8 cellular contexts compared by ENCODE assay signal in genomic region chr1:7667625-7668218, GRCh38.
DNase-seq lines count a peak whose midpoint lies in the region; ATAC-seq and TF ChIP-seq lines count a peak whose summit lies in the region.

No MANE protein-coding gene starts in this region.

- H4K20me1 ChIP-seq in Karpas-422 (ENCODE audit: insufficient read depth, low read depth, low read length) = no peaks in the 10 kb centered on the region; the same call in 1 of the 2 replicates

- no peak overlapping the region for H3K9ac ChIP-seq in Karpas-422 (ENCODE audit: low read length)

- H3K4me1 ChIP-seq in Karpas-422 (ENCODE audit: low read length) (peaks cover under 1% of the 10 kb centered on the region; the same call in 1 of the 2 replicates), SJCRH30 (peaks cover 19% of the 10 kb centered on the region), foreskin keratinocyte (no peaks in the 10 kb centered on the region)

- H2AFZ ChIP-seq in Karpas-422 (ENCODE audit: low read length) = no peak overlapping the region

- H3K36me3 ChIP-seq in Karpas-422 (ENCODE audit: insufficient read depth, low read length) = no peaks in the 10 kb centered on the region
- H3K36me3 ChIP-seq in SJCRH30 = no peaks in the 10 kb centered on the region

- no peak overlapping the region for H3K4me3 ChIP-seq in Karpas-422 (ENCODE audit: low read length)
- no peak overlapping the region for H3K4me3 ChIP-seq in SJCRH30

- no peaks in the 10 kb centered on the region for H3K9me2 ChIP-seq in Karpas-422 (replicated peaks; ENCODE audit: insufficient read depth, low read length)

- H3K9me3 ChIP-seq in Karpas-422 (ENCODE audit: low read length) = no peaks in the 10 kb centered on the region
- no peaks in the 10 kb centered on the region for H3K9me3 ChIP-seq in SJCRH30 (replicated peaks)

- ATAC-seq in foreskin keratinocyte = peak; percentile 66
- no peak for ATAC-seq in HG02763 (IDR thresholded peaks at IDR 0.05; ENCODE audit: unreplicated experiment)

- H3K27ac ChIP-seq in Karpas-422 (ENCODE audit: low read length) = no peak overlapping the region
- H3K27ac ChIP-seq in SJCRH30 = peak overlapping the region; percentile 1
- no peak overlapping the region for H3K27ac ChIP-seq in foreskin keratinocyte

- no peak overlapping the region for H3K4me2 ChIP-seq in Karpas-422 (ENCODE audit: low read depth, low read length, poor library complexity, severe bottlenecking)

- peak; percentile 99 for TF ChIP-seq CTCF in foreskin keratinocyte (conservative IDR thresholded peaks at IDR 0.05)

- H3K27me3 ChIP-seq in Karpas-422 (ENCODE audit: low read length) (no peaks in the 10 kb centered on the region), SJCRH30 (peaks cover 12% of the 10 kb centered on the region), foreskin keratinocyte (no peaks in the 10 kb centered on the region)

- H3K79me2 ChIP-seq in Karpas-422 (ENCODE audit: low read length) = no peaks in the 10 kb centered on the region

- DNase-seq in GM03348 (ENCODE audit: low spot score) = peak; percentile 95
- DNase-seq in Karpas-422 = peak; percentile 92
- DNase-seq in SJCRH30 = peak; percentile 83 to 94
- DNase-seq in activated gamma-delta T cell (lab: John Stamatoyannopoulos, UW) = peak; percentile 49
- DNase-seq in foreskin keratinocyte = peak; percentile 22 to 52
- peak; percentile 34 for DNase-seq in non-pigmented ciliary epithelial cell (ENCODE audit: low read depth)
- DNase-seq in superior temporal gyrus (ENCODE audit: extremely low spot score) = peak; percentile 95

Comparison
In these comparisons a context has a peak if more than half of its experiments do, and no peak if none do; other contexts are left out.
1. DNase-seq: peak in every context shown above with its lines; median percentile 95 in GM03348; 95 in superior temporal gyrus; 92 in Karpas-422; 88 in SJCRH30; 49 in activated gamma-delta T cell; 37 in foreskin keratinocyte; 34 in non-pigmented ciliary epithelial cell.